17 cellular contexts compared by ENCODE assay signal in the genomic region with DNA sequence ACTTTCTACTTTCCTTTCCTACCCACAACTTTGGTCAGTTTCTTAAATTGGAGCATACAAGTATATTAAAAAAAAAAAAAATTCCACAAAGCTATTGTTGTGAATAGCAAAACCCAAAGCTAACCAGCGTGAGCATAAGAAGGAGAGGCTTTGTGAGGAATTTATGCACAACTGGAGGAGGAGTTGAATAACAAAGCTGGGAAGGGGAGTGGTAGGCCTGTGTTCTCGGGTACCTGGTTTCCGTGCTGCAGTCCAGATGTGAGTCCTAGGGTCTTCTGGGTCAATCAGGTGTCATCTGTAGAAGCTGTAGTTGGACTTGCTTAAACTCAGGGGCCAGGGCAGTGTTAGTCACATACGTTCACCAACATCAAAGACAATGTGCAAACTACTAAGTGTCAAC.
"Had no signal": no experiment of that assay in that cellular context is flagged by ENCODE, and none has a peak within 500 bp of the region (broad histone marks: within the 10 kb centered on the region; RNA-seq: fewer than 3 reads in every experiment).

No MANE protein-coding gene starts in this region.

- H3K9me2 ChIP-seq: SK-N-SH had no signal

- ATAC-seq: Panc1, PC-3 had no signal

- DNase-seq: KBM-7; MV-4-11; NCI-H1048; NCI-H1105; NCI-H1436 treated with DMSO at 0.1 percent for 48 hours; NCI-H1694; NCI-H187 treated with DMSO at 0.1 percent for 48 hours; NCI-H2029 treated with DMSO at 0.1 percent for 48 hours; NCI-H2171 treated with DMSO at 0.1 percent for 48 hours; NCI-H446 treated with DMSO at 0.1 percent for 48 hours; NK-92 treated with Interleukin-12 subunit alpha and Interleukin-12 subunit beta, amount 100 ng/mL, for 24 hours; SHP77; T-helper 1 cell had no signal

- H3K4me2 ChIP-seq: SK-N-SH had no signal

- H3K27ac ChIP-seq: RWPE1 had no signal
